ENCODE assay signal across 19 cellular contexts in the genomic region with DNA sequence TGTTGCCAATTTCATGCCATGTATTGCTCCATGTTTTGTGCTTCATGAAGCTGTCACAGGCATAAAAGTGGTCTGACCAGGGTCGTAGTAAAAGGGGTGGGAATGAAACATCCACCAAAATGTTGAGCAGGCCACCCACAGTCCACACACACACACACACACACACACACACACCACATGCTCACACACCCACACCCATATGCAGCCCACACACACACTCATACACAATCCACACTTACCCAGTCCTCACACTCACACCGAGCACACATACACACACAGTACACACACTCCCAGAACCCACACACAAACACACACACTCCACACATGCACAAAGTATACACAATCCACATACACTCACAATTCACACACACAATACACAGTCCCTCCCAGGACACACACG.
DNase-seq lines count a peak whose midpoint lies in the region; ATAC-seq, FAIRE-seq and TF ChIP-seq lines count a peak whose summit lies in the region.
"Had no signal": no experiment of that assay in that cellular context is flagged by ENCODE, and none has a peak within 500 bp of the region (broad histone marks: within the 10 kb centered on the region; RNA-seq: fewer than 3 reads in every experiment).

No MANE protein-coding gene starts in this region.

- H3K4me1 ChIP-seq in IMR-90 (ENCODE audit: control insufficient read depth, insufficient read depth, low read length) = no peaks in the 10 kb centered on the region
- H3K4me1 ChIP-seq in H1 (replicated peaks in 1 of 4; ENCODE audit: control insufficient read depth in 3 of 4, insufficient read depth in 4 of 4, low read length in 3 of 4) = peaks cover 0 to 3% (median 0%) of the 10 kb centered on the region in 4 experiments; a peak in 2 of 7 replicates
- no peaks in the 10 kb centered on the region for H3K4me1 ChIP-seq in effector memory CD4-positive, alpha-beta T cell (ENCODE audit: control insufficient read depth, insufficient read depth, low read length, poor library complexity, severe bottlenecking)
- no peaks in the 10 kb centered on the region for H3K4me1 ChIP-seq in MM.1S (ENCODE audit: low read length)
- H3K4me1 ChIP-seq: Caco-2 had no signal

- H4K20me1 ChIP-seq in IMR-90 (ENCODE audit: insufficient read depth, low read length) (no peaks in the 10 kb centered on the region), H1 (replicated peaks in 1 of 2; ENCODE audit: control insufficient read depth in 1 of 2, insufficient read depth in 2 of 2, low read length in 2 of 2) (peaks cover 0 to 2% of the 10 kb centered on the region in 2 experiments), MM.1S (ENCODE audit: insufficient read depth, low read length) (no peaks in the 10 kb centered on the region)

- no peak overlapping the region for H2AK5ac ChIP-seq in IMR-90 (ENCODE audit: low read depth, low read length)
- peak overlapping the region; percentile 82; the same call in 1 of the 2 replicates for H2AK5ac ChIP-seq in H1 (ENCODE audit: low read depth, low read length)

- H3K56ac ChIP-seq in IMR-90 (ENCODE audit: extremely low read depth, insufficient read depth, low read length) (no peak overlapping the region), H1 (replicated peaks; ENCODE audit: insufficient read length, low read depth, low read length) (peak overlapping the region; percentile 62)

- H3K4ac ChIP-seq in IMR-90 (ENCODE audit: low read depth, low read length) (no peak overlapping the region), H1 (replicated peaks; ENCODE audit: insufficient read length, low read depth, low read length) (no peak overlapping the region)

- dilution Hi-C loops in IMR-90 (cut with HindIII; ENCODE audit: low sequenced_read_pairs, unreplicated experiment) = no loop called here

- POLR2A ChIA-PET in IMR-90 (lab: Charles Lee; ENCODE audit: unreplicated experiment) (no interaction called here), H1 (lab: Charles Lee; ENCODE audit: partially characterized antibody) (no interaction called here)
- POLR2A ChIA-PET in activated CD8-positive, alpha-beta T cell treated with anti-CD3 and anti-CD28 coated beads, Interleukin-2, amount 10 ng/mL, durations not matched to agents 7 days and 5 days (lab: Charles Lee) = no interaction called here

- TF ChIP-seq CTCF in IMR-90 (conservative IDR thresholded peaks at IDR 0.05; ENCODE audit: low read depth, low read length) = no peak
- no peak for TF ChIP-seq CTCF in H1 (IDR thresholded peaks at IDR 0.05; ENCODE audit: control extremely low read depth in 1 of 3, insufficient read depth in 1 of 3, low read depth in 1 of 3, low read length in 3 of 3)
- TF ChIP-seq CTCF in neural crest cell (conservative IDR thresholded peaks at IDR 0.05) = no peak
- no peak for TF ChIP-seq CTCF in MM.1S (IDR thresholded peaks at IDR 0.05; ENCODE audit: low read length)

- no peak overlapping the region for H4K8ac ChIP-seq in IMR-90 (ENCODE audit: low read depth in 2 of 2, low read length in 2 of 2)
- H4K8ac ChIP-seq in H1 (ENCODE audit: extremely low read depth, insufficient read depth, low read length) = no peak overlapping the region

- H2BK12ac ChIP-seq in H1 (ENCODE audit: low read depth, low read length) = peak overlapping the region; percentile 82; the same call in 1 of the 2 replicates

- H3K14ac ChIP-seq in IMR-90 (replicated peaks; ENCODE audit: low read depth, low read length) = no peak overlapping the region
- H3K14ac ChIP-seq in H1 (ENCODE audit: insufficient read length) = no peak overlapping the region

- H4K5ac ChIP-seq in IMR-90 (ENCODE audit: low read depth, low read length) (no peak overlapping the region), H1 (ENCODE audit: insufficient read length, low read depth, low read length) (no peak overlapping the region)

- H3K27me3 Mint-ChIP-seq in neural crest cell (ENCODE audit: low read depth) = peaks cover 55% of the 10 kb centered on the region
- H3K27me3 Mint-ChIP-seq in activated CD8-positive, alpha-beta T cell treated with anti-CD3 and anti-CD28 coated beads, Interleukin-2, amount 10 ng/mL, durations not matched to agents 7 days and 5 days (ENCODE audit: low read depth) = no peaks in the 10 kb centered on the region

- H3K23me2 ChIP-seq in H1 (ENCODE audit: low read depth, low read length) = peaks cover 4% of the 10 kb centered on the region; the same call in 1 of the 2 replicates

- H2BK5ac ChIP-seq in IMR-90 (ENCODE audit: low read depth, low read length, poor library complexity, severe bottlenecking) (peak overlapping the region; percentile 72), H1 (ENCODE audit: low read depth, low read length) (no peak overlapping the region)

- H3K27me3 ChIP-seq in IMR-90 (ENCODE audit: control insufficient read depth, insufficient read depth, low read length) (no peaks in the 10 kb centered on the region), H1 (replicated peaks in 1 of 4; ENCODE audit: control insufficient read depth in 3 of 4, extremely low read depth in 1 of 4, insufficient read depth in 3 of 4, low read length in 3 of 4) (no peaks in the 10 kb centered on the region), MM.1S (replicated peaks; ENCODE audit: insufficient read depth, low read length) (no peaks in the 10 kb centered on the region)
- no peaks in the 10 kb centered on the region for H3K27me3 ChIP-seq in effector memory CD4-positive, alpha-beta T cell (replicated peaks; ENCODE audit: control insufficient read depth, insufficient read depth, low read length, poor library complexity, severe bottlenecking)

- H2BK20ac ChIP-seq in IMR-90 (ENCODE audit: low read depth, low read length) (no peak overlapping the region), H1 (ENCODE audit: low read length) (no peak overlapping the region)

- no peaks in the 10 kb centered on the region for H3K36me3 ChIP-seq in IMR-90 (ENCODE audit: control insufficient read depth, insufficient read depth, low read length)
- no peaks in the 10 kb centered on the region for H3K36me3 ChIP-seq in H1 (ENCODE audit: control insufficient read depth in 2 of 4, insufficient read depth in 4 of 4, low read length in 3 of 4)
- no peaks in the 10 kb centered on the region for H3K36me3 ChIP-seq in effector memory CD4-positive, alpha-beta T cell (ENCODE audit: control insufficient read depth, insufficient read depth, low read length)
- no peaks in the 10 kb centered on the region for H3K36me3 ChIP-seq in MM.1S (replicated peaks; ENCODE audit: insufficient read depth, low read length)

- H2BK15ac ChIP-seq in IMR-90 (ENCODE audit: low read depth, low read length) (no peak overlapping the region), H1 (ENCODE audit: low read length) (peak overlapping the region; percentile 93; the same call in 1 of the 2 replicates)

- H3K9ac ChIP-seq in IMR-90 (ENCODE audit: low read depth, low read length) (no peak overlapping the region), H1 (replicated peaks in 1 of 4; ENCODE audit: extremely low read depth in 1 of 4, low read depth in 3 of 4, low read length in 3 of 4) (no peak overlapping the region; a peak in 1 of 7 replicates), MM.1S (ENCODE audit: low read length) (no peak overlapping the region)
- H3K9ac ChIP-seq: GM23248 had no signal

- TF ChIP-seq POLR2A in IMR-90 (IDR thresholded peaks at IDR 0.05; ENCODE audit: low read depth, low read length) = no peak
- TF ChIP-seq POLR2A in H1 (IDR thresholded peaks at IDR 0.05; ENCODE audit: control extremely low read depth in 1 of 2, low read depth in 2 of 2, low read length in 2 of 2) = no peak

- TF ChIP-seq EP300 in H1 (IDR thresholded peaks at IDR 0.05; ENCODE audit: borderline replicate concordance in 1 of 2, low read depth in 2 of 2, low read length in 2 of 2) = no peak

- no TSS peak for BruUV-seq in IMR-90 (replicated peaks; lab: Mats Ljungman, UMichigan)

- no peak overlapping the region for H3K18ac ChIP-seq in IMR-90 (ENCODE audit: low read depth, low read length)
- H3K18ac ChIP-seq in H1 (ENCODE audit: extremely low read depth, low read length) = no peak overlapping the region

- peaks cover 2% of the 10 kb centered on the region for H3K9me3 Mint-ChIP-seq in neural crest cell
- H3K9me3 Mint-ChIP-seq in activated CD8-positive, alpha-beta T cell treated with anti-CD3 and anti-CD28 coated beads, Interleukin-2, amount 10 ng/mL, durations not matched to agents 7 days and 5 days (ENCODE audit: insufficient read depth) = no peaks in the 10 kb centered on the region

- no peak overlapping the region for H3K27ac Mint-ChIP-seq in neural crest cell (ENCODE audit: unreplicated experiment)
- H3K27ac Mint-ChIP-seq in activated CD8-positive, alpha-beta T cell treated with anti-CD3 and anti-CD28 coated beads, Interleukin-2, amount 10 ng/mL, durations not matched to agents 7 days and 5 days = no peak overlapping the region
- H3K27ac Mint-ChIP-seq: CD4-positive, alpha-beta memory T cell had no signal

- no peak for ATAC-seq in IMR-90 (ENCODE audit: low read depth)
- ATAC-seq in activated CD8-positive, alpha-beta T cell treated with anti-CD3 and anti-CD28 coated beads, Interleukin-2, amount 10 ng/mL, durations not matched to agents 7 days and 5 days = no peak
- ATAC-seq: GM12878 had no signal

- no peak overlapping the region for H2BK120ac ChIP-seq in IMR-90 (ENCODE audit: low read depth, low read length)
- no peak overlapping the region for H2BK120ac ChIP-seq in H1 (replicated peaks; ENCODE audit: low read depth, low read length)

- no peak overlapping the region for H3K23ac ChIP-seq in IMR-90 (ENCODE audit: low read depth, low read length)
- peak overlapping the region; percentile 97 for H3K23ac ChIP-seq in H1 (ENCODE audit: insufficient read length)

- peak overlapping the region; percentile 78 for H2AK9ac ChIP-seq in IMR-90 (replicated peaks; ENCODE audit: low read depth, low read length, poor library complexity)

- TF ChIP-seq RAD21 in IMR-90 (IDR thresholded peaks at IDR 0.05; ENCODE audit: low read length) (no peak), H1 (IDR thresholded peaks at IDR 0.05 in 1 of 2, conservative IDR thresholded peaks at IDR 0.05 in 1 of 2; ENCODE audit: low read depth in 2 of 2, low read length in 2 of 2) (no peak)

- H3K79me1 ChIP-seq in IMR-90 (ENCODE audit: low read depth in 1 of 2, low read length in 2 of 2) = no peaks in the 10 kb centered on the region
- H3K79me1 ChIP-seq in H1 (ENCODE audit: low read depth, low read length) = no peaks in the 10 kb centered on the region

- in situ Hi-C loops in IMR-90 (cut with MboI; ENCODE audit: low sequenced_read_pairs) = no loop called here

- intact Hi-C loops in IMR-90 (cut with micrococcal nuclease) = no loop called here

- peaks cover 5% of the 10 kb centered on the region for H3K36me3 Mint-ChIP-seq in neural crest cell (ENCODE audit: low read depth)
- H3K36me3 Mint-ChIP-seq in activated CD8-positive, alpha-beta T cell treated with anti-CD3 and anti-CD28 coated beads, Interleukin-2, amount 10 ng/mL, durations not matched to agents 7 days and 5 days (ENCODE audit: low read depth) = no peaks in the 10 kb centered on the region
- H3K36me3 Mint-ChIP-seq: CD4-positive, alpha-beta memory T cell had no signal

- FAIRE-seq in H1 (lab: Jason Lieb, UNC) = no peak
- FAIRE-seq: GM12878, GM19239 had no signal

- DNase-seq in IMR-90 (no peak), H1 (ENCODE audit: low read depth in 1 of 2, low spot score in 2 of 2) (no peak), neural crest cell (ENCODE audit: low read depth, low spot score) (no peak), COR-L47 (lab: John Stamatoyannopoulos, UW) (no peak), MM.1S (no peak)
- no peak for DNase-seq in activated CD8-positive, alpha-beta T cell treated with anti-CD3 and anti-CD28 coated beads, Interleukin-2, amount 10 ng/mL, durations not matched to agents 7 days and 5 days
- no peak for DNase-seq in effector memory CD4-positive, alpha-beta T cell
- DNase-seq: C1 segment of cervical spinal cord; Caco-2; CD4-positive, alpha-beta memory T cell; DMS153; DMS79; EL; GDM1; GM23248; H7; HCEC 1CT had no signal

- no peak overlapping the region for H3K27ac ChIP-seq in IMR-90 (ENCODE audit: insufficient read depth, low read length)
- no peak overlapping the region for H3K27ac ChIP-seq in H1 (ENCODE audit: low read depth, low read length)
- no peak overlapping the region for H3K27ac ChIP-seq in effector memory CD4-positive, alpha-beta T cell (ENCODE audit: insufficient read depth, low read length, poor library complexity, severe bottlenecking)
- no peak overlapping the region for H3K27ac ChIP-seq in MM.1S (ENCODE audit: low read length)
- H3K27ac ChIP-seq: GM23248 had no signal

- CTCF ChIA-PET in IMR-90 (lab: Yijun Ruan, JAX) (no interaction called here), H1 (lab: Charles Lee; ENCODE audit: partially characterized antibody) (no interaction called here)
- CTCF ChIA-PET in activated CD8-positive, alpha-beta T cell treated with anti-CD3 and anti-CD28 coated beads, Interleukin-2, amount 10 ng/mL, durations not matched to agents 7 days and 5 days (lab: Charles Lee) = no interaction called here

- H2AFZ ChIP-seq in IMR-90 (replicated peaks; ENCODE audit: low read length, poor library complexity) (no peak overlapping the region), H1 (ENCODE audit: low read length) (no peak overlapping the region), MM.1S (ENCODE audit: low read length) (no peak overlapping the region)
- H2AFZ ChIP-seq: GM23248 had no signal

- peaks cover 26% of the 10 kb centered on the region for H3K4me1 Mint-ChIP-seq in neural crest cell
- no peaks in the 10 kb centered on the region for H3K4me1 Mint-ChIP-seq in activated CD8-positive, alpha-beta T cell treated with anti-CD3 and anti-CD28 coated beads, Interleukin-2, amount 10 ng/mL, durations not matched to agents 7 days and 5 days (ENCODE audit: low read depth)
- H3K4me1 Mint-ChIP-seq: CD4-positive, alpha-beta memory T cell had no signal

- H3K9me3 ChIP-seq in IMR-90 (ENCODE audit: control insufficient read depth, insufficient read depth, low read length) (0 out of 2 replicates have a peak, but pooled peaks cover 2% of the 10 kb centered on the region), H1 (ENCODE audit: insufficient read depth in 2 of 2, low read depth in 1 of 2, low read length in 1 of 2) (no peaks in the 10 kb centered on the region; a peak in 1 of 4 replicates), MM.1S (replicated peaks; ENCODE audit: insufficient read depth, low read length) (no peaks in the 10 kb centered on the region)
- H3K9me3 ChIP-seq in effector memory CD4-positive, alpha-beta T cell (ENCODE audit: control insufficient read depth, low read length) = no peaks in the 10 kb centered on the region
- H3K9me3 ChIP-seq: Caco-2 had no signal

- no peaks in the 10 kb centered on the region for H3K9me1 ChIP-seq in IMR-90 (ENCODE audit: insufficient read depth, low read length)

- no peaks in the 10 kb centered on the region for H3K9me2 ChIP-seq in MM.1S (replicated peaks; ENCODE audit: insufficient read depth, low read length)

- no peaks in the 10 kb centered on the region for H3F3A ChIP-seq in MM.1S (ENCODE audit: insufficient read depth, low read length)

- H3K4me2 ChIP-seq in IMR-90 (ENCODE audit: low read depth, low read length) (no peak overlapping the region), H1 (ENCODE audit: insufficient read depth in 1 of 2, low read depth in 2 of 2, low read length in 2 of 2) (no peak overlapping the region), MM.1S (ENCODE audit: low read depth, low read length) (no peak overlapping the region)

- 80 to 100% methylated on average over 1 of the region's 3 CpGs for WGBS in IMR-90 (ENCODE audit: extremely low coverage in 2 of 2, insufficient read length in 1 of 2), 2 experiments
- 94% methylated on average over 3 of the region's 3 CpGs; no CpG with 5 or more reads in 1 of the 2 experiments for WGBS in H1 (ENCODE audit: extremely low coverage in 1 of 2, insufficient coverage in 1 of 2, insufficient read length in 1 of 2, insufficient replicate concordance in 2 of 2, low coverage in 1 of 2, low lambda C conversion rate in 2 of 2, missing lambda C conversion rate in 1 of 2), 2 experiments

- no peak overlapping the region for H4K91ac ChIP-seq in IMR-90 (ENCODE audit: insufficient read depth, low read depth, low read length)
- peak overlapping the region; percentile 8 for H4K91ac ChIP-seq in H1 (replicated peaks; ENCODE audit: insufficient read length, low read length)

- no peaks in the 10 kb centered on the region for H3K79me2 ChIP-seq in H1 (ENCODE audit: control insufficient read depth in 1 of 2, insufficient read depth in 2 of 2, low read length in 2 of 2)
- H3K79me2 ChIP-seq in MM.1S (ENCODE audit: low read length) = no peaks in the 10 kb centered on the region

- H3K4me3 Mint-ChIP-seq in neural crest cell = peak overlapping the region; percentile 18
- no peak overlapping the region for H3K4me3 Mint-ChIP-seq in activated CD8-positive, alpha-beta T cell treated with anti-CD3 and anti-CD28 coated beads, Interleukin-2, amount 10 ng/mL, durations not matched to agents 7 days and 5 days
- H3K4me3 Mint-ChIP-seq: CD4-positive, alpha-beta memory T cell had no signal

- H3K4me3 ChIP-seq in IMR-90 (ENCODE audit: insufficient read depth, low read depth, low read length) = no peak overlapping the region
- H3K4me3 ChIP-seq in H1 (ENCODE audit: extremely low read depth in 1 of 4, insufficient read depth in 2 of 4, low read depth in 3 of 4, low read length in 4 of 4) = no peak overlapping the region
- no peak overlapping the region for H3K4me3 ChIP-seq in effector memory CD4-positive, alpha-beta T cell (ENCODE audit: insufficient read depth, low read depth, low read length, poor library complexity, severe bottlenecking)
- H3K4me3 ChIP-seq in MM.1S (ENCODE audit: low read length) = no peak overlapping the region
- H3K4me3 ChIP-seq: GM12878, GM23248 had no signal
